In the genomic region with DNA sequence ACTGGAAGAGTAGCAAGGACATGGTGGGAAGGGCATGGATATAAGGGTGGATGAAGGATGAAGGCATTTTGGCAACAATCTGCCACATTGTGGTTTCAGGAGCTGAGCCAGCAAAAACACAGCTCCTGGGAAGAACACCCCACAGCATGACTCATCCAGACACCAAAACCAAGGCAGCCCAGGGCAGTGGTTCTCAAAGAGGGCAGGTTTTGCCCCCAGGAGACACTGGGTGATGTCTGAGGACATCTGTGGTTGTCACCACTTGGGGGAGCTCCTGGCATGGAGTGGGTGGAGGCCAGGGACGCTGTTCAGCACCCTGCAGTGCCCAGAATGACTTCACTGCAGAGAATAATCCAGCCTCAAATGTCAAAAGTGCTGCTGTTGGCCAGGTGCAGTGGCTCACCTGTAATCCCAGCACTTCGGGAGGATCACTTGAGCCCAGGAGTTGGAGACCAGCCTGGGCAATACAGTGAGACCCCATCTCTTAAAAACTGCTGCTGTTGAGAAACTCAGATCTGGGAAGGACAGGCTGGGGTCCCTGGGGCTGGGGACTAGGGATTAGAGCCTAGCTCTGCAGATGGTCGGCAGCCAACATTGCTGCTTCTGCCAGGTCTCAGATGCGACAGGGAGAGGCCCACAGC, we compare ENCODE assay signal across 8 cellular contexts.
DNase-seq lines count a peak whose midpoint lies in the region; ATAC-seq lines count a peak whose summit lies in the region.

No MANE protein-coding gene starts in this region.

- DNase-seq in NCI-H82 (lab: John Stamatoyannopoulos, UW), result peak; percentile 14
- no peak for DNase-seq in NCI-H82 treated with DMSO at 0.1 percent for 48 hours (lab: John Stamatoyannopoulos, UW; ENCODE audit: unreplicated experiment)
- DNase-seq in LoVo (ENCODE audit: low spot score), result peak; percentile 70
- DNase-seq in activated CD8-positive, alpha-beta memory T cell treated with anti-CD3 and anti-CD28 coated beads for 4 hours (ENCODE audit: low read depth in 2 of 2), result peak; percentile 12 to 13
- DNase-seq in iris pigment epithelial cell (ENCODE audit: low read depth), result peak; percentile 78

- ATAC-seq in GM18867 (IDR thresholded peaks at IDR 0.05; ENCODE audit: unreplicated experiment), result no peak
- ATAC-seq in GM21723 (IDR thresholded peaks at IDR 0.05; ENCODE audit: unreplicated experiment), result no peak
- ATAC-seq in HG03442 (IDR thresholded peaks at IDR 0.05; ENCODE audit: unreplicated experiment), result no peak
